ENCODE assay signal across 22 cellular contexts in the genomic region with DNA sequence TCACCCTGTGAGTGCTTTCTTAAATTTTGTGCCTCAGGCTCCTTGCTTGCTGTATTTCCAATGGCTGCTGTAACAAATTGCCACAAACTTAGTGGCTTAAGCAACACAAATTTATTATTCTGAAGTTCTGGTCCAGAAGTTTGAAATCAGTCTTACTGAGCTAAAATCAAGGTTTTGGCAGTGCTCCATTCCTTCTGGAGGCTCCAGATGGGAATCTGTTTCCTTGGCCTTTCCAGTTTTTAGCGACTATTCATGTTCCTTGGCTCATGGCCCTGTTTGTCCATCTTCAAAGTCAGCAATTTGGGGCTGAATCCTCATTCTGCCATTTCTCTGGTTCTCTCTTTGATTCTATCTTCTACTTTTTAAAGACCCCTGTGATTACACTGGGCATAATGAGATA. TPM values are rescaled to one million over a fixed set of nuclear protein-coding genes. Genes with fewer than 3 reads are reported as not detected.
DNase-seq lines count a peak whose midpoint lies in the region; ATAC-seq and TF ChIP-seq lines count a peak whose summit lies in the region.
"Had no signal": no experiment of that assay in that cellular context is flagged by ENCODE, and none has a peak within 500 bp of the region (broad histone marks: within the 10 kb centered on the region; RNA-seq: fewer than 3 reads in every experiment).

No MANE protein-coding gene starts in this region.

- H3T11ph ChIP-seq in H9 (ENCODE audit: low read length): no peak overlapping the region

- no peak overlapping the region for H3K56ac ChIP-seq in H9 (ENCODE audit: insufficient read length, low read depth, low read length)

- H3K27ac ChIP-seq in H9 (ENCODE audit: insufficient read length, low read depth, low read length): peak overlapping the region; percentile 65
- H3K27ac ChIP-seq in naive thymus-derived CD4-positive, alpha-beta T cell (ENCODE audit: low read depth, low read length): no peak overlapping the region
- H3K27ac ChIP-seq: BLaER1 had no signal

- peak; percentile 55 for ATAC-seq in Right ventricle myocardium superior (ENCODE audit: poor library complexity)
- ATAC-seq in naive thymus-derived CD4-positive, alpha-beta T cell: no peak
- ATAC-seq: PC-3, T-cell had no signal

- no peak overlapping the region for H4K91ac ChIP-seq in H9 (ENCODE audit: insufficient read length, low read depth, low read length)

- H3K18ac ChIP-seq in H9 (ENCODE audit: insufficient read length, low read depth, low read length): no peak overlapping the region

- peak overlapping the region; percentile 16 for H3K4me2 ChIP-seq in H9 (ENCODE audit: insufficient read depth, insufficient read length, low read length)
- H3K4me2 ChIP-seq: BLaER1 had no signal

- H3K4me3 Mint-ChIP-seq in H9: no peak overlapping the region
- no peak overlapping the region for H3K4me3 Mint-ChIP-seq in naive thymus-derived CD4-positive, alpha-beta T cell
- H3K4me3 Mint-ChIP-seq: CD4-positive, CD25-positive, alpha-beta regulatory T cell; T-cell had no signal

- H3K36me3 ChIP-seq in naive thymus-derived CD4-positive, alpha-beta T cell (ENCODE audit: control insufficient read depth in 2 of 3, insufficient read depth in 3 of 3, low read length in 3 of 3): no peaks in the 10 kb centered on the region

- peak overlapping the region; percentile 87 for H4K5ac ChIP-seq in H9 (ENCODE audit: insufficient read length, low read depth, low read length)

- no peaks in the 10 kb centered on the region for H3K79me1 ChIP-seq in H9 (ENCODE audit: insufficient read depth, low read depth, low read length, poor library complexity, severe bottlenecking)

- no peak overlapping the region for H2BK5ac ChIP-seq in H9 (ENCODE audit: insufficient read length, low read length)

- no peak overlapping the region for H3K4me3 ChIP-seq in fibroblast of the aortic adventitia (ENCODE audit: low read depth, low read length)
- H3K4me3 ChIP-seq in naive thymus-derived CD4-positive, alpha-beta T cell (ENCODE audit: low read length): no peak overlapping the region
- H3K4me3 ChIP-seq: BLaER1 had no signal

- H3K27me3 Mint-ChIP-seq in H9 (ENCODE audit: low read depth): no peaks in the 10 kb centered on the region
- H3K27me3 Mint-ChIP-seq in naive thymus-derived CD4-positive, alpha-beta T cell: peaks cover 0 to 10% (median 0%) of the 10 kb centered on the region in 5 donors
- H3K27me3 Mint-ChIP-seq: T-cell had no signal

- no peaks in the 10 kb centered on the region for H3K27me3 ChIP-seq in H9 (ENCODE audit: insufficient read depth, low read length)
- no peaks in the 10 kb centered on the region for H3K27me3 ChIP-seq in naive thymus-derived CD4-positive, alpha-beta T cell (ENCODE audit: control insufficient read depth in 2 of 2, insufficient read depth in 2 of 2, low read length in 2 of 2)
- H3K27me3 ChIP-seq: BLaER1 had no signal

- no peak overlapping the region for H3K14ac ChIP-seq in H9 (ENCODE audit: insufficient read depth, low read length)

- CTCF ChIA-PET in naive thymus-derived CD4-positive, alpha-beta T cell (lab: Charles Lee): no interaction called here

- H2BK120ac ChIP-seq in H9 (ENCODE audit: low read depth, low read length, poor library complexity, severe bottlenecking): no peak overlapping the region

- H3K4ac ChIP-seq in H9 (ENCODE audit: low read depth, low read length): no peak overlapping the region; the same call in 1 of the 2 replicates

- POLR2A ChIA-PET in naive thymus-derived CD4-positive, alpha-beta T cell (lab: Charles Lee): no interaction called here

- H3K79me2 ChIP-seq in H9 (ENCODE audit: insufficient read depth, low read length): no peaks in the 10 kb centered on the region

- H3K4me1 Mint-ChIP-seq in H9: peaks cover 6 to 8% of the 10 kb centered on the region in 2 experiments
- peaks cover 0 to 3% (median 0%) of the 10 kb centered on the region in 7 donors for H3K4me1 Mint-ChIP-seq in naive thymus-derived CD4-positive, alpha-beta T cell
- H3K4me1 Mint-ChIP-seq: CD4-positive, CD25-positive, alpha-beta regulatory T cell; T-cell had no signal

- DNase-seq in Right ventricle myocardium superior (no peak), cardiac septum (ENCODE audit: low spot score) (no peak), H9 (no peak), RPMI7951 (ENCODE audit: low read depth) (peak; percentile 73), fibroblast of the aortic adventitia (ENCODE audit: low read depth) (peak; percentile 38), NCI-H2196 treated with DMSO at 0.1 percent for 48 hours (lab: John Stamatoyannopoulos, UW; ENCODE audit: unreplicated experiment) (no peak)
- DNase-seq in naive thymus-derived CD4-positive, alpha-beta T cell: no peak
- DNase-seq: CD4-positive, CD25-positive, alpha-beta regulatory T cell; DMS53; GF-D8; NCI-H1048; NCI-H1417 treated with DMSO at 0.1 percent for 48 hours; NCI-H1694 treated with DMSO at 0.1 percent for 48 hours; NCI-H2081; NCI-H226; NCI-H524 treated with DMSO at 0.1 percent for 48 hours; NCI-H82; NK-92 treated with Interleukin-12 subunit alpha and Interleukin-12 subunit beta, amount 100 ng/mL, for 24 hours; PC-3; SHP77; T-cell had no signal

- no peak overlapping the region for H3K9ac ChIP-seq in H9 (ENCODE audit: extremely low read depth, insufficient read length, low read length)
- H3K9ac ChIP-seq: BLaER1 had no signal

- H3K23me2 ChIP-seq in H9 (ENCODE audit: insufficient read length, low read depth, low read length, poor library complexity, severe bottlenecking): no peaks in the 10 kb centered on the region

- intact Hi-C loops in Right ventricle myocardium superior (cut with DNase I) (no loop called here), cardiac septum (cut with DNase I) (no loop called here)
- intact Hi-C loops in naive thymus-derived CD4-positive, alpha-beta T cell (cut with micrococcal nuclease): no loop called here

- H2AFZ ChIP-seq in H9 (ENCODE audit: low read length): no peak overlapping the region

- H3K9me3 ChIP-seq in H9 (ENCODE audit: control insufficient read depth, low read depth, low read length): no peaks in the 10 kb centered on the region
- H3K9me3 ChIP-seq in naive thymus-derived CD4-positive, alpha-beta T cell (ENCODE audit: control insufficient read depth in 2 of 3, low read length in 3 of 3): no peaks in the 10 kb centered on the region
- H3K9me3 ChIP-seq: BLaER1 had no signal

- WGBS in H9 (ENCODE audit: extremely low coverage, insufficient read length, low lambda C conversion rate): no CpG with 5 or more reads among the region's 1 CpG

- H3K36me3 Mint-ChIP-seq in H9 (ENCODE audit: insufficient read depth in 1 of 3, low read depth in 3 of 3): peaks cover 11 to 24% (median 15%) of the 10 kb centered on the region in 3 experiments
- H3K36me3 Mint-ChIP-seq in naive thymus-derived CD4-positive, alpha-beta T cell: peaks cover 0 to 28% (median 17%) of the 10 kb centered on the region in 5 donors

- H2BK20ac ChIP-seq in H9 (ENCODE audit: low read depth, low read length, poor library complexity, severe bottlenecking): no peak overlapping the region

- H3K9me3 Mint-ChIP-seq in H9: peaks cover 2 to 3% of the 10 kb centered on the region in 2 experiments; a peak in 3 of 5 replicates
- peaks cover 0 to 7% (median 0%) of the 10 kb centered on the region in 11 donors for H3K9me3 Mint-ChIP-seq in naive thymus-derived CD4-positive, alpha-beta T cell
- H3K9me3 Mint-ChIP-seq: T-cell had no signal

- TF ChIP-seq CTCF in H9 (conservative IDR thresholded peaks at IDR 0.05) (no peak), fibroblast of the aortic adventitia (IDR thresholded peaks at IDR 0.05; ENCODE audit: insufficient read depth, low read length) (no peak)

- no peak overlapping the region for H3K23ac ChIP-seq in H9 (ENCODE audit: insufficient read length, low read depth, low read length)

- no peak overlapping the region for H2BK12ac ChIP-seq in H9 (ENCODE audit: insufficient read length, low read depth, low read length)

- peak overlapping the region in 2 of 3 experiments; percentile 12 to 76; a peak in 4 of 7 replicates for H3K27ac Mint-ChIP-seq in H9
- no peak overlapping the region for H3K27ac Mint-ChIP-seq in naive thymus-derived CD4-positive, alpha-beta T cell
- H3K27ac Mint-ChIP-seq: CD4-positive, CD25-positive, alpha-beta regulatory T cell; T-cell had no signal

- no peak overlapping the region for H2AK5ac ChIP-seq in H9 (ENCODE audit: insufficient read length, low read length)

- no peak overlapping the region for H4K8ac ChIP-seq in H9 (replicated peaks; ENCODE audit: insufficient read length, low read depth, low read length)

- H3K4me1 ChIP-seq in H9 (ENCODE audit: insufficient read depth, low read length): no peaks in the 10 kb centered on the region; the same call in 1 of the 2 replicates
- H3K4me1 ChIP-seq in naive thymus-derived CD4-positive, alpha-beta T cell (ENCODE audit: control insufficient read depth in 2 of 2, insufficient read depth in 2 of 2, low read length in 2 of 2): no peaks in the 10 kb centered on the region
- H3K4me1 ChIP-seq: BLaER1 had no signal

- no peak overlapping the region for H2BK15ac ChIP-seq in H9 (ENCODE audit: low read depth, low read length)

- H4K20me1 ChIP-seq in H9 (ENCODE audit: control insufficient read depth, insufficient read depth, insufficient read length): no peaks in the 10 kb centered on the region
- H4K20me1 ChIP-seq: BLaER1 had no signal

RNA-seq across cellular contexts. Expression of a gene that starts 31.8 kb away (rescaled TPM):
- total RNA-seq in Right ventricle myocardium superior (84.3 TPM), cardiac septum (41.5 TPM), H9 (2021) (40.5 and 48.4 TPM in 2 replicates), fibroblast of the aortic adventitia (ENCODE audit: low replicate concordance) (47.6 and 57.6 TPM in 2 replicates)
- total RNA-seq in RPMI7951 (2014; rRNA removed; shearing (Covaris generic)): 61.0 and 83.4 TPM in 2 replicates
- 10 to 100 TPM; 11.9 to 18.4 (median 16.1) TPM for total RNA-seq in naive thymus-derived CD4-positive, alpha-beta T cell
- 10 to 100 TPM; 31.5 to 41.4 TPM for polyA plus RNA-seq in naive thymus-derived CD4-positive, alpha-beta T cell

RNA-seq across cellular contexts. Expression of a gene that starts 32.1 kb away (rescaled TPM):
- 163 TPM for total RNA-seq in Right ventricle myocardium superior
- 259 TPM for total RNA-seq in cardiac septum
- total RNA-seq in H9 (2021): 13.8 and 14.2 TPM in 2 replicates
- total RNA-seq in RPMI7951 (2014; rRNA removed; shearing (Covaris generic)): 46.0 and 47.0 TPM in 2 replicates
- total RNA-seq in fibroblast of the aortic adventitia (ENCODE audit: low replicate concordance): 22.7 and 74.7 TPM in 2 replicates
- total RNA-seq in naive thymus-derived CD4-positive, alpha-beta T cell: 10 to 100 TPM; 27.8 to 47.6 (median 35.2) TPM
- 10 to 100 TPM; 27.2 to 30.7 TPM for polyA plus RNA-seq in naive thymus-derived CD4-positive, alpha-beta T cell

Comparison
In these comparisons a context has a peak if more than half of its experiments do, and no peak if none do; other contexts are left out.
1. DNase-seq: peak in RPMI7951 (single experiment) and fibroblast of the aortic adventitia (single experiment); none in Right ventricle myocardium superior (single experiment), cardiac septum (single experiment), H9 (single experiment), NCI-H2196 treated with DMSO at 0.1 percent for 48 hours (single experiment) and naive thymus-derived CD4-positive, alpha-beta T cell (0 of 9).
2. H3K27ac Mint-ChIP-seq: peak in H9 (2 of 3); none in naive thymus-derived CD4-positive, alpha-beta T cell (0 of 9).